ENCODE assay signal across 1 cellular context in genomic region chr19:14563989-14564650, GRCh38.
A peak's percentile ranks its signal among the peaks of the same experiment; 100 is the strongest.
TF ChIP-seq lines count a peak whose summit lies in the region.

No MANE protein-coding gene starts in this region.

TF ChIP-seq in K562, 482 proteins besides CTCF, POLR2A, EP300 and RAD21:
- TF ChIP-seq REST (CRISPR knock-in tag; IDR thresholded peaks at IDR 0.05; ENCODE audit: low read depth) (no peak), ESRRA (IDR thresholded peaks at IDR 0.05; ENCODE audit: borderline replicate concordance, low read depth) (peak; percentile 49; the same call in 1 of the 2 replicates), ZNF316 (IDR thresholded peaks at IDR 0.05) (peak; percentile 43), CEBPG (CRISPR knock-in tag; IDR thresholded peaks at IDR 0.05) (peak; percentile 67; the same call in 1 of the 2 replicates), CEBPG (tag; conservative IDR thresholded peaks at IDR 0.05 in 1 of 2, IDR thresholded peaks at IDR 0.05 in 1 of 2) (peak in 1 of 2 experiments; percentile 64; a peak in 1 of 4 replicates), TFAP4 (CRISPR knock-in tag; IDR thresholded peaks at IDR 0.05; ENCODE audit: borderline replicate concordance) (0 out of 2 replicates have a peak, but pooled peaks have one; percentile 8), ZZZ3 (IDR thresholded peaks at IDR 0.05) (no peak), VEZF1 (CRISPR knock-in tag; IDR thresholded peaks at IDR 0.05) (peak; percentile 83), CEBPB (tag; IDR thresholded peaks at IDR 0.05) (peak; percentile 83)
- TF ChIP-seq, protein P1, sequence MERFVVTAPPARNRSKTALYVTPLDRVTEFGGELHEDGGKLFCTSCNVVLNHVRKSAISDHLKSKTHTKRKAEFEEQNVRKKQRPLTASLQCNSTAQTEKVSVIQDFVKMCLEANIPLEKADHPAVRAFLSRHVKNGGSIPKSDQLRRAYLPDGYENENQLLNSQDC (CRISPR knock-in tag; IDR thresholded peaks at IDR 0.05): no peak
- TF ChIP-seq, protein P2, sequence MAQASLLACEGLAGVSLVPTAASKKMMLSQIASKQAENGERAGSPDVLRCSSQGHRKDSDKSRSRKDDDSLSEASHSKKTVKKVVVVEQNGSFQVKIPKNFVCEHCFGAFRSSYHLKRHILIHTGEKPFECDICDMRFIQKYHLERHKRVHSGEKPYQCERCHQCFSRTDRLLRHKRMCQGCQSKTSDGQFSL (CRISPR knock-in tag; IDR thresholded peaks at IDR 0.05): no peak
- TF ChIP-seq, protein P2 (tag; IDR thresholded peaks at IDR 0.05): no peak
- TF ChIP-seq, protein P3, sequence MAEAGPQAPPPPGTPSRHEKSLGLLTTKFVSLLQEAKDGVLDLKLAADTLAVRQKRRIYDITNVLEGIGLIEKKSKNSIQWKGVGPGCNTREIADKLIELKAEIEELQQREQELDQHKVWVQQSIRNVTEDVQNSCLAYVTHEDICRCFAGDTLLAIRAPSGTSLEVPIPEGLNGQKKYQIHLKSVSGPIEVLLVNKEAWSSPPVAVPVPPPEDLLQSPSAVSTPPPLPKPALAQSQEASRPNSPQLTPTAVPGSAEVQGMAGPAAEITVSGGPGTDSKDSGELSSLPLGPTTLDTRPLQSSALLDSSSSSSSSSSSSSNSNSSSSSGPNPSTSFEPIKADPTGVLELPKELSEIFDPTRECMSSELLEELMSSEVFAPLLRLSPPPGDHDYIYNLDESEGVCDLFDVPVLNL (CRISPR knock-in tag; IDR thresholded peaks at IDR 0.05; ENCODE audit: low read depth): no peak
- TF ChIP-seq, protein P4, sequence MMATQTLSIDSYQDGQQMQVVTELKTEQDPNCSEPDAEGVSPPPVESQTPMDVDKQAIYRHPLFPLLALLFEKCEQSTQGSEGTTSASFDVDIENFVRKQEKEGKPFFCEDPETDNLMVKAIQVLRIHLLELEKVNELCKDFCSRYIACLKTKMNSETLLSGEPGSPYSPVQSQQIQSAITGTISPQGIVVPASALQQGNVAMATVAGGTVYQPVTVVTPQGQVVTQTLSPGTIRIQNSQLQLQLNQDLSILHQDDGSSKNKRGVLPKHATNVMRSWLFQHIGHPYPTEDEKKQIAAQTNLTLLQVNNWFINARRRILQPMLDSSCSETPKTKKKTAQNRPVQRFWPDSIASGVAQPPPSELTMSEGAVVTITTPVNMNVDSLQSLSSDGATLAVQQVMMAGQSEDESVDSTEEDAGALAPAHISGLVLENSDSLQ (IDR thresholded peaks at IDR 0.05): peak; percentile 68
